1 cellular context compared by ENCODE assay signal in genomic region chr19:34254552-34255432, GRCh38.
A peak's percentile ranks its signal among the peaks of the same experiment; 100 is the strongest.
TF ChIP-seq lines count a peak whose summit lies in the region.

TSS of gene GARRE1 (plus strand) at chr19:34254554. CDS start at chr19:34300474, 45,920 bp downstream.

TF ChIP-seq in HepG2, 621 proteins besides CTCF, POLR2A, EP300 and RAD21 (continued from another document and continues in another):
- no peak for TF ChIP-seq ZNF362 (CRISPR knock-in tag; IDR thresholded peaks at IDR 0.05; ENCODE audit: borderline replicate concordance)
- TF ChIP-seq ZBTB4 (CRISPR knock-in tag; IDR thresholded peaks at IDR 0.05; ENCODE audit: borderline replicate concordance), result no peak
- TF ChIP-seq ZNF891 (CRISPR knock-in tag; IDR thresholded peaks at IDR 0.05), result no peak
- no peak for TF ChIP-seq ZBTB8A (CRISPR knock-in tag; IDR thresholded peaks at IDR 0.05; ENCODE audit: borderline replicate concordance, low read depth)
- TF ChIP-seq ZNF256 (CRISPR knock-in tag; conservative IDR thresholded peaks at IDR 0.05), result no peak
- no peak for TF ChIP-seq SRSF1 (optimal IDR thresholded peaks at IDR 0.05; ENCODE audit: low read depth, low read length)
- TF ChIP-seq MTF2 (CRISPR knock-in tag; IDR thresholded peaks at IDR 0.05; ENCODE audit: borderline replicate concordance), result no peak
- TF ChIP-seq ZNF281 (CRISPR knock-in tag; IDR thresholded peaks at IDR 0.05; ENCODE audit: borderline replicate concordance), result 0 out of 2 replicates have a peak, but pooled peaks have one; percentile 10
- no peak for TF ChIP-seq BCL6 (CRISPR knock-in tag; IDR thresholded peaks at IDR 0.05)
- TF ChIP-seq SNAPC5 (CRISPR knock-in tag; IDR thresholded peaks at IDR 0.05; ENCODE audit: borderline replicate concordance), result no peak
- TF ChIP-seq SP4 (CRISPR knock-in tag; IDR thresholded peaks at IDR 0.05), result peak; percentile 63; the same call in 1 of the 2 replicates
- no peak for TF ChIP-seq ZNF549 (CRISPR knock-in tag; IDR thresholded peaks at IDR 0.05)
- TF ChIP-seq SMARCE1 (IDR thresholded peaks at IDR 0.05; ENCODE audit: borderline replicate concordance), result no peak
- 0 out of 2 replicates have a peak, but pooled peaks have one; percentile 26 for TF ChIP-seq ZBTB14 (CRISPR knock-in tag; IDR thresholded peaks at IDR 0.05)
- peak; percentile 45 for TF ChIP-seq SRY (CRISPR knock-in tag; IDR thresholded peaks at IDR 0.05)
- no peak for TF ChIP-seq ARNTL (CRISPR knock-in tag; IDR thresholded peaks at IDR 0.05)
- TF ChIP-seq GABPB1 (CRISPR knock-in tag; IDR thresholded peaks at IDR 0.05), result peak; percentile 78; the same call in 1 of the 2 replicates
- 0 out of 2 replicates have a peak, but pooled peaks have one; percentile 22 for TF ChIP-seq NFYB (CRISPR knock-in tag; IDR thresholded peaks at IDR 0.05)
- no peak for TF ChIP-seq BATF2 (CRISPR knock-in tag; IDR thresholded peaks at IDR 0.05)
- no peak for TF ChIP-seq NR1H2 (CRISPR knock-in tag; IDR thresholded peaks at IDR 0.05; ENCODE audit: borderline replicate concordance, low read depth)
- TF ChIP-seq ZNF430 (CRISPR knock-in tag; IDR thresholded peaks at IDR 0.05), result 0 out of 2 replicates have a peak, but pooled peaks have one; percentile 41
- TF ChIP-seq ZNF34 (CRISPR knock-in tag; IDR thresholded peaks at IDR 0.05; ENCODE audit: borderline replicate concordance), result no peak
- TF ChIP-seq GTF3A (CRISPR knock-in tag; conservative IDR thresholded peaks at IDR 0.05), result no peak
- no peak for TF ChIP-seq USF2 (IDR thresholded peaks at IDR 0.05; ENCODE audit: low read depth, low read length)
- TF ChIP-seq USF2 (CRISPR knock-in tag; IDR thresholded peaks at IDR 0.05; ENCODE audit: borderline replicate concordance), result no peak
- peak; percentile 60; the same call in 1 of the 2 replicates for TF ChIP-seq RBFOX2 (IDR thresholded peaks at IDR 0.05; ENCODE audit: low read depth, low read length)
- TF ChIP-seq MNT (IDR thresholded peaks at IDR 0.05), result no peak
- TF ChIP-seq ARID4A (CRISPR knock-in tag; IDR thresholded peaks at IDR 0.05; ENCODE audit: borderline replicate concordance), result peak; percentile 38; the same call in 1 of the 2 replicates
- TF ChIP-seq ZNF282 (IDR thresholded peaks at IDR 0.05; ENCODE audit: partially characterized antibody), result no peak
- no peak for TF ChIP-seq ZNF121 (CRISPR knock-in tag; IDR thresholded peaks at IDR 0.05)
- no peak for TF ChIP-seq MBNL3 (CRISPR knock-in tag; conservative IDR thresholded peaks at IDR 0.05)
- TF ChIP-seq ZNF772 (CRISPR knock-in tag; IDR thresholded peaks at IDR 0.05), result no peak
- TF ChIP-seq ZKSCAN1 (IDR thresholded peaks at IDR 0.05; ENCODE audit: low read length), result no peak
- no peak for TF ChIP-seq ZNF749 (CRISPR knock-in tag; IDR thresholded peaks at IDR 0.05; ENCODE audit: borderline replicate concordance)
- TF ChIP-seq RELA (CRISPR knock-in tag; IDR thresholded peaks at IDR 0.05), result no peak
- peak; percentile 39; the same call in 1 of the 2 replicates for TF ChIP-seq POGK (CRISPR knock-in tag; conservative IDR thresholded peaks at IDR 0.05)
- no peak for TF ChIP-seq ZNF512 (CRISPR knock-in tag; IDR thresholded peaks at IDR 0.05)
- no peak for TF ChIP-seq PCBP2 (optimal IDR thresholded peaks at IDR 0.05; ENCODE audit: low read depth, low read length, poor library complexity, severe bottlenecking)
- no peak for TF ChIP-seq ZNF570 (CRISPR knock-in tag; IDR thresholded peaks at IDR 0.05; ENCODE audit: borderline replicate concordance)
